11 cellular contexts compared by ENCODE assay signal in the genomic region with DNA sequence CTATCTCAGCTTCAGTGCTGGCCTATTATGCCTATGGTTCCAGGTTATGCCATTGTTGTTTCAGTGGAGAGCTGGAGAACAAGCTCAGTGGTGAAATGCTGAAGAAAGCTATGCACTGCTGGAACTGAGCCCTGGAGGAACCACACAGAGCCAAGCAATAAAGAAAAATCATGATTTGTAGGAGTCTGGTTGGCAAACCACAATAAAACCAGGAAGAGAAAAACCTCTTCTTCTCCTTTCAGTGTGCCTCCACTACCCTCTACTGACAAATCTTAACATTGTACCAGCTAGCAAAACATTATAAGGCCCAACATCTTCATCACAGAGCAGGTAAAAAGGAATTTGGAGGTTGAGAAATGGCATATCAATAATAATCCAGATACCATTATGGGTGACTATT. TPM values are rescaled to one million over a fixed set of nuclear protein-coding genes. Genes with fewer than 3 reads are reported as not detected.
DNase-seq lines count a peak whose midpoint lies in the region; ATAC-seq, FAIRE-seq and TF ChIP-seq lines count a peak whose summit lies in the region.
"Had no signal": no experiment of that assay in that cellular context is flagged by ENCODE, and none has a peak within 500 bp of the region (broad histone marks: within the 10 kb centered on the region; RNA-seq: fewer than 3 reads in every experiment).

No MANE protein-coding gene starts in this region.

- no peaks in the 10 kb centered on the region for H3K79me1 ChIP-seq in mesendoderm (ENCODE audit: low read length)

- H2AK5ac ChIP-seq in mesendoderm (ENCODE audit: low read length), result no peak overlapping the region

- no peaks in the 10 kb centered on the region for H3K79me2 ChIP-seq in mesendoderm (ENCODE audit: control insufficient read depth, insufficient read depth, low read length)

- no peak overlapping the region for H3K27ac ChIP-seq in mesendoderm (ENCODE audit: low read depth, low read length)
- H3K27ac ChIP-seq: thoracic aorta had no signal

- H4K8ac ChIP-seq in mesendoderm (ENCODE audit: low read depth, low read length), result no peak overlapping the region

- H2BK5ac ChIP-seq in mesendoderm (ENCODE audit: low read length), result no peak overlapping the region

- no peak overlapping the region for H2BK120ac ChIP-seq in mesendoderm (ENCODE audit: low read depth, low read length)

- H3K4me2 ChIP-seq in mesendoderm (ENCODE audit: low read length), result no peak overlapping the region

- H3K4me3 Mint-ChIP-seq in Calu3 (ENCODE audit: low read depth, unreplicated experiment), result no peak overlapping the region

- no peak overlapping the region for H3K4ac ChIP-seq in mesendoderm (ENCODE audit: low read depth, low read length)

- no peak overlapping the region for H3K9ac ChIP-seq in mesendoderm (ENCODE audit: low read length)

- H2BK15ac ChIP-seq in mesendoderm (replicated peaks; ENCODE audit: low read depth), result no peak overlapping the region

- H3K9me3 Mint-ChIP-seq in Calu3 (ENCODE audit: low read depth, unreplicated experiment), result peaks cover under 1% of the 10 kb centered on the region

- H3K27me3 ChIP-seq in bronchial epithelial cell (ENCODE audit: control insufficient read depth, insufficient read depth, low read length), result no peaks in the 10 kb centered on the region
- no peaks in the 10 kb centered on the region for H3K27me3 ChIP-seq in mesendoderm (ENCODE audit: insufficient read depth, low read length, poor library complexity)

- CTCF ChIA-PET in Calu3 (lab: Charles Lee), result interaction anchor here (2.2 kb wide), 1 partner anchor 190 kb away, joined by 25 read pairs; the partner anchor contains the start of gene OR51D1

- no peaks in the 10 kb centered on the region for H3K27me3 Mint-ChIP-seq in Calu3 (ENCODE audit: unreplicated experiment)

- intact Hi-C loops in Calu3 (cut with micrococcal nuclease; ENCODE audit: unreplicated experiment), result loop anchor here (1.0 to 10.0 kb wide), 2 partner anchors 178 to 189 kb away; partner anchors contain the start of gene OR51D1

- BruUV-seq in Calu3 (replicated peaks; lab: Mats Ljungman, UMichigan), result no TSS peak

- H3K56ac ChIP-seq in mesendoderm (ENCODE audit: low read length), result no peak overlapping the region

- H3K36me3 ChIP-seq in bronchial epithelial cell (ENCODE audit: control insufficient read depth, insufficient read depth, low read length) (no peaks in the 10 kb centered on the region), mesendoderm (ENCODE audit: control insufficient read depth, insufficient read depth, low read length) (no peaks in the 10 kb centered on the region)
- H3K36me3 ChIP-seq: thoracic aorta had no signal

- H3K4me1 Mint-ChIP-seq in Calu3 (ENCODE audit: low read depth, unreplicated experiment), result no peaks in the 10 kb centered on the region

- no peak overlapping the region for H3K4me3 ChIP-seq in bronchial epithelial cell (ENCODE audit: low read depth, low read length)
- H3K4me3 ChIP-seq in mesendoderm (ENCODE audit: low read length), result no peak overlapping the region
- H3K4me3 ChIP-seq: thoracic aorta had no signal

- H3K4me1 ChIP-seq in mesendoderm (ENCODE audit: control insufficient read depth, low read depth, low read length), result no peaks in the 10 kb centered on the region

- no peak for DNase-seq in Calu3
- DNase-seq in bronchial epithelial cell (ENCODE audit: low read depth), result no peak
- DNase-seq in mesendoderm, result peak; percentile 23
- no peak for DNase-seq in GM03348 (ENCODE audit: low spot score)
- DNase-seq: NCI-H1694 treated with DMSO at 0.1 percent for 48 hours had no signal

- peak; percentile 23 for TF ChIP-seq CTCF in Calu3 (IDR thresholded peaks at IDR 0.05; ENCODE audit: unreplicated experiment)
- TF ChIP-seq CTCF in LNCAP (IDR thresholded peaks at IDR 0.05), result peak; percentile 68
- TF ChIP-seq CTCF in bronchial epithelial cell (IDR thresholded peaks at IDR 0.05; ENCODE audit: insufficient read depth, low read length, severe bottlenecking), result peak; percentile 27

- H3K18ac ChIP-seq in mesendoderm (ENCODE audit: low read length), result no peak overlapping the region

- H3K36me3 Mint-ChIP-seq in Calu3 (ENCODE audit: insufficient read depth, unreplicated experiment), result no peaks in the 10 kb centered on the region

- no peak for FAIRE-seq in bronchial epithelial cell (lab: Jason Lieb, UNC)

- H4K5ac ChIP-seq in mesendoderm (ENCODE audit: low read length), result no peak overlapping the region

- no peak overlapping the region for H3K27ac Mint-ChIP-seq in Calu3 (ENCODE audit: unreplicated experiment)

- H3K23ac ChIP-seq in mesendoderm (ENCODE audit: low read length), result no peak overlapping the region

- ATAC-seq in GM18867 (IDR thresholded peaks at IDR 0.05; ENCODE audit: unreplicated experiment) (no peak), GM18858 (IDR thresholded peaks at IDR 0.05; ENCODE audit: unreplicated experiment) (no peak), HG03097 (IDR thresholded peaks at IDR 0.05; ENCODE audit: low FRiP score, unreplicated experiment) (no peak)

RNA-seq across cellular contexts. Expression of gene OR51F2, which starts 5.3 kb away (rescaled TPM):
- total RNA-seq in Calu3 (2022), result not detected in 2 replicates
- total RNA-seq in bronchial epithelial cell, result not detected in 2 replicates
- polyA plus RNA-seq in mesendoderm (2013, experiment 1 of 2), result not detected
- polyA plus RNA-seq in mesendoderm (2013, experiment 2 of 2), result not detected
- total RNA-seq: T-helper 2 cell treated with Interferon-gamma antibody and Interleukin-4, amounts not matched to agents 100 ng/mL and 5 ng/mL, for 36 hours; thoracic aorta had no signal

RNA-seq across cellular contexts. Expression of gene OR52R1, which starts 22.2 kb away (rescaled TPM):
- total RNA-seq in Calu3 (2022) (not detected in 2 replicates), bronchial epithelial cell (not detected in 2 replicates)
- polyA plus RNA-seq in mesendoderm (2013, experiment 1 of 2), result not detected
- not detected for polyA plus RNA-seq in mesendoderm (2013, experiment 2 of 2)
- total RNA-seq: T-helper 2 cell treated with Interferon-gamma antibody and Interleukin-4, amounts not matched to agents 100 ng/mL and 5 ng/mL, for 36 hours; thoracic aorta had no signal

RNA-seq across cellular contexts. Expression of gene OR51S1, which starts 22.6 kb away (rescaled TPM):
- total RNA-seq in Calu3 (2022) (not detected in 2 replicates), bronchial epithelial cell (not detected in 2 replicates)
- not detected for polyA plus RNA-seq in mesendoderm (2013, experiment 1 of 2)
- not detected for polyA plus RNA-seq in mesendoderm (2013, experiment 2 of 2)
- total RNA-seq: T-helper 2 cell treated with Interferon-gamma antibody and Interleukin-4, amounts not matched to agents 100 ng/mL and 5 ng/mL, for 36 hours; thoracic aorta had no signal

RNA-seq across cellular contexts. Expression of gene OR51T1, which starts 55.3 kb away (rescaled TPM):
- total RNA-seq in Calu3 (2022) (not detected in 2 replicates), bronchial epithelial cell (not detected in 2 replicates)
- not detected for polyA plus RNA-seq in mesendoderm (2013, experiment 1 of 2)
- not detected for polyA plus RNA-seq in mesendoderm (2013, experiment 2 of 2)
- total RNA-seq: T-helper 2 cell treated with Interferon-gamma antibody and Interleukin-4, amounts not matched to agents 100 ng/mL and 5 ng/mL, for 36 hours; thoracic aorta had no signal

RNA-seq across cellular contexts. Expression of gene OR51F1, which starts 56.7 kb away (rescaled TPM):
- not detected in 2 replicates for total RNA-seq in Calu3 (2022)
- total RNA-seq in bronchial epithelial cell, result not detected in 2 replicates
- polyA plus RNA-seq in mesendoderm (2013, experiment 1 of 2), result not detected
- not detected for polyA plus RNA-seq in mesendoderm (2013, experiment 2 of 2)
- total RNA-seq: T-helper 2 cell treated with Interferon-gamma antibody and Interleukin-4, amounts not matched to agents 100 ng/mL and 5 ng/mL, for 36 hours; thoracic aorta had no signal
